In the genomic region with DNA sequence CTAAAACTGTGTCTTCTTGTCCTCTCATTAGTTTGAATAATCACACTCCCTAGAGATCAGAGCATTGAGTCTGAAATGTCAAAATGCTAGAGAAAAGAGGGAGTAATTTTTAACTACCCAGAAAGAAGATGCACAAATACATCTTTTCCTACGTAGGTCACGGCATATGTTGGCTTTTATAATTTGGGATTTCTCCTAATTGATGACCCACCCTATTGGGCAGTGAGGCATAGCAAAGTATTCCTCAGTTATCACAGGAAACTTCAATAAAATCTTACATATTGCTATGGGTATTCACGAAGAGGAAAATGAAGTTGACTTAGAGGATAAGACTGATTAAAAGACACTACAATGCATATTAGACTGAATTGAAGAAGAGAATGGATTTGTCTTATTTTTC, we compare ENCODE assay signal across 1 cellular context.
TF ChIP-seq lines count a peak whose summit lies in the region.

No MANE protein-coding gene starts in this region.

TF ChIP-seq in H1, 55 proteins besides CTCF, POLR2A, EP300 and RAD21:
- TF ChIP-seq KDM5A (IDR thresholded peaks at IDR 0.05; ENCODE audit: low read length) (0 out of 2 replicates have a peak, but pooled peaks have one; percentile 35), SP4 (IDR thresholded peaks at IDR 0.05; ENCODE audit: low read length) (no peak), KDM1A (IDR thresholded peaks at IDR 0.05; ENCODE audit: borderline replicate concordance, low read length) (no peak)
